Comparison of ENCODE assay signal across 8 cellular contexts in genomic region chr6:43052842-43053544, GRCh38. TPM values are rescaled to one million over a fixed set of nuclear protein-coding genes. Genes with fewer than 3 reads are reported as not detected.
DNase-seq lines count a peak whose midpoint lies in the region; ATAC-seq and TF ChIP-seq lines count a peak whose summit lies in the region.

No MANE protein-coding gene starts in this region.

- H3K36me3 ChIP-seq in HUES6 (ENCODE audit: control insufficient read depth, insufficient read depth, low read length), result peaks cover 55% of the 10 kb centered on the region
- H3K36me3 ChIP-seq in parathyroid adenoma (ENCODE audit: control insufficient read depth, insufficient read depth, low read length), result no peaks in the 10 kb centered on the region

- CTCF ChIA-PET in AG04449 (lab: Yijun Ruan, JAX), result interaction anchor here (0.6 to 6.9 kb wide), 4 partner anchors 34 to 90 kb away, joined by 3 to 51 read pairs (median 4); no protein-coding TSS in a partner anchor

- peak overlapping the region; percentile 88 for H3K27ac Mint-ChIP-seq in activated T-cell treated with anti-CD3 and anti-CD28 coated beads, Interleukin-2, amount 50 U/mL, for 72 hours

- no peak for DNase-seq in AG04449 (ENCODE audit: low read depth, low spot score)
- DNase-seq in activated T-cell treated with anti-CD3 and anti-CD28 coated beads, Interleukin-2, amount 50 U/mL, for 72 hours, result peak; percentile 23 to 35
- DNase-seq in head of caudate nucleus, result peak in 25 of 42 donors; percentile 8 to 55 (median 30)
- DNase-seq in globus pallidus (ENCODE audit: low spot score), result no peak
- no peak for DNase-seq in CD1c-positive myeloid dendritic cell (ENCODE audit: extremely low spot score)

- TF ChIP-seq CTCF in AG04449 (IDR thresholded peaks at IDR 0.05; ENCODE audit: insufficient read depth, low read length, missing control alignments), result no peak
- TF ChIP-seq CTCF in parathyroid adenoma (IDR thresholded peaks at IDR 0.05), result no peak

- H3K4me2 ChIP-seq in parathyroid adenoma (ENCODE audit: low read length), result peak overlapping the region; percentile 96

- intact Hi-C loops in head of caudate nucleus (cut with DNase I), result no loop called here

- H3K9ac ChIP-seq in HUES6 (ENCODE audit: low read length) (peak overlapping the region; percentile 97), parathyroid adenoma (peak overlapping the region; percentile 46)

- H3K9me3 ChIP-seq in HUES6 (ENCODE audit: control insufficient read depth, insufficient read depth, low read depth, low read length) (no peaks in the 10 kb centered on the region), parathyroid adenoma (ENCODE audit: control insufficient read depth, low read length) (no peaks in the 10 kb centered on the region)

- H3K27me3 Mint-ChIP-seq in activated T-cell treated with anti-CD3 and anti-CD28 coated beads, Interleukin-2, amount 50 U/mL, for 72 hours (ENCODE audit: low read depth), result no peaks in the 10 kb centered on the region

- peaks cover 55% of the 10 kb centered on the region for H3K4me1 Mint-ChIP-seq in activated T-cell treated with anti-CD3 and anti-CD28 coated beads, Interleukin-2, amount 50 U/mL, for 72 hours (ENCODE audit: low read depth)

- peak overlapping the region; percentile 89 for H2AFZ ChIP-seq in parathyroid adenoma

- H3K4me3 ChIP-seq in AG04449 (ENCODE audit: low read depth, low read length), result peak overlapping the region; percentile 88
- peak overlapping the region; percentile 94 for H3K4me3 ChIP-seq in HUES6 (ENCODE audit: low read depth, low read length)
- H3K4me3 ChIP-seq in parathyroid adenoma (ENCODE audit: low read depth, low read length), result peak overlapping the region; percentile 73

- H3K4me3 Mint-ChIP-seq in activated T-cell treated with anti-CD3 and anti-CD28 coated beads, Interleukin-2, amount 50 U/mL, for 72 hours, result peak overlapping the region; percentile 96 to 99

- ATAC-seq in GM19043 (IDR thresholded peaks at IDR 0.05; ENCODE audit: low read depth, unreplicated experiment), result peak; percentile 18
- ATAC-seq in activated T-cell treated with anti-CD3 and anti-CD28 coated beads, Interleukin-2, amount 50 U/mL, for 72 hours (replicated peaks in 1 of 2), result peak; percentile 10 to 11

- H3K79me2 ChIP-seq in parathyroid adenoma, result peaks cover 3% of the 10 kb centered on the region

- no peaks in the 10 kb centered on the region for H3K9me3 Mint-ChIP-seq in activated T-cell treated with anti-CD3 and anti-CD28 coated beads, Interleukin-2, amount 50 U/mL, for 72 hours

- H3K27me3 ChIP-seq in HUES6 (ENCODE audit: control insufficient read depth, insufficient read depth, low read length), result no peaks in the 10 kb centered on the region
- H3K27me3 ChIP-seq in parathyroid adenoma (ENCODE audit: control insufficient read depth, insufficient read depth, low read length), result no peaks in the 10 kb centered on the region

- H3K36me3 Mint-ChIP-seq in activated T-cell treated with anti-CD3 and anti-CD28 coated beads, Interleukin-2, amount 50 U/mL, for 72 hours (ENCODE audit: insufficient read depth in 2 of 2), result peaks cover 4 to 11% of the 10 kb centered on the region in 2 donors

- POLR2A ChIA-PET in AG04449 (lab: Yijun Ruan, JAX), result interaction anchor here (0.5 to 1.8 kb wide), 9 partner anchors 22 to 124 kb away, joined by 3 to 7 read pairs (median 4); partner anchors contain the start of genes CNPY3, KLHDC3, MEA1 and PPP2R5D

- H3K27ac ChIP-seq in HUES6 (ENCODE audit: low read depth, low read length), result peak overlapping the region; percentile 88
- peak overlapping the region; percentile 75 for H3K27ac ChIP-seq in parathyroid adenoma

- H3K4me1 ChIP-seq in HUES6 (ENCODE audit: control insufficient read depth, insufficient read depth, low read length) (peaks cover 12% of the 10 kb centered on the region), parathyroid adenoma (peaks cover 31% of the 10 kb centered on the region)

RNA-seq across cellular contexts. Expression of gene CUL7, which starts 0.7 kb away (rescaled TPM):
- total RNA-seq in activated T-cell treated with anti-CD3 and anti-CD28 coated beads, Interleukin-2, amount 50 U/mL, for 72 hours, result 10 to 100 TPM; 16.8 to 19.7 TPM

RNA-seq across cellular contexts. Expression of gene MRPL2, which starts 6.2 kb away (rescaled TPM):
- 10 to 100 TPM; 85.0 to 85.7 TPM for total RNA-seq in activated T-cell treated with anti-CD3 and anti-CD28 coated beads, Interleukin-2, amount 50 U/mL, for 72 hours

RNA-seq across cellular contexts. Expression of gene KLC4, which starts 6.4 kb away (rescaled TPM):
- total RNA-seq in activated T-cell treated with anti-CD3 and anti-CD28 coated beads, Interleukin-2, amount 50 U/mL, for 72 hours, result 10 to 100 TPM; 36.9 to 37.4 TPM

RNA-seq across cellular contexts. Expression of gene PTK7, which starts 23.1 kb away (rescaled TPM):
- 1 to 10 TPM; 2.8 to 7.8 TPM for total RNA-seq in activated T-cell treated with anti-CD3 and anti-CD28 coated beads, Interleukin-2, amount 50 U/mL, for 72 hours

RNA-seq across cellular contexts. Expression of gene RRP36, which starts 31.6 kb away (rescaled TPM):
- 10 to 100 TPM; 43.4 to 54.2 TPM for total RNA-seq in activated T-cell treated with anti-CD3 and anti-CD28 coated beads, Interleukin-2, amount 50 U/mL, for 72 hours

Comparison
In these comparisons a context has a peak if more than half of its experiments do, and no peak if none do; other contexts are left out.
1. DNase-seq: peak in activated T-cell treated with anti-CD3 and anti-CD28 coated beads, Interleukin-2, amount 50 U/mL, for 72 hours (2 of 2) and head of caudate nucleus (25 of 42); none in AG04449 (single experiment), globus pallidus (single experiment) and CD1c-positive myeloid dendritic cell (single experiment).
2. Peak in every context shown above with its lines, with median percentiles within 50 percentile points of each other: H3K4me3 ChIP-seq.